16 cellular contexts compared by ENCODE assay signal in the genomic region with DNA sequence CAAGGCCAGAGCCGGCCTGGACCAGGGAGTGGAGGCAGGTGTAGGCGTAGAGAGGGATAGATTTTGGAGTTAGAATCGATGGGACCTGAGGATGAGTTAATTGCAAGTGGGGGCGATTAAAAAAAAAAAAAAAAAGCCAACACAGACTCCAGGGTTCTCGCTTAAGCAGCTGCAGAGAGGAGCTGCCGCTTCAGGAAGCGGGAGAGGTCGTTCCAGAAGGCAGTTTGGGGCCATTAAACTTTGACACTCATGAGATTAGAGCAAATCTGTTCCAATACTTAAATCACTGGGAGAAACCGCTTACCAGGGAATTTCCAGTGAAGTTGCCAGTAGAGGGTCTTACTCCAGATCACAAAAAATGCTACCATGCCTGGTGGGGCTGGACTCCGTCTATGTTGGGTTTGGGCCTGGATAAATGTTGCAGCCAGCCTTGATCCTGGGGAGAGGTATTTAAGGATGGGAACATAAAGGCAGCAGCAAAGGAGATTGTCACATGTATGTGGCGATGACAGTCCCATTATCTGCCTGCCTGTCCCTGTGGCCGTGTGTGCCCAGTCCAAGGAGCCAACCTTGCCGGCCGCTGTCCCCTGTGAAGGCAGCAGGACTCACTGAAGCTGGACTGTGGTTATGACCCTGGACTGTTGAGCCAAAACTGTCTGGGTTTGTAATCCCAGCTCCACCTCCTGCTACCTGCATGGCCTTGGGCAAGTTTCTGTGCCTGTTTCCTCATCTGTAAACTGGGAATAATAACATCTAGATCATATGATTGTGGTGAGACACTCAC. TPM values are rescaled to one million over a fixed set of nuclear protein-coding genes. Genes with fewer than 3 reads are reported as not detected.
DNase-seq lines count a peak whose midpoint lies in the region; ATAC-seq, FAIRE-seq and TF ChIP-seq lines count a peak whose summit lies in the region.
"Had no signal": no experiment of that assay in that cellular context is flagged by ENCODE, and none has a peak within 500 bp of the region (broad histone marks: within the 10 kb centered on the region; RNA-seq: fewer than 3 reads in every experiment).

No MANE protein-coding gene starts in this region.

- no peak overlapping the region for H3K27ac Mint-ChIP-seq in osteocyte (ENCODE audit: unreplicated experiment)
- H3K27ac Mint-ChIP-seq: activated CD4-positive, alpha-beta T cell treated with anti-CD3 and anti-CD28 coated beads, Interleukin-2, amount 10 ng/mL, durations not matched to agents 24 days and 14 days; activated T-cell treated with anti-CD3 and anti-CD28 coated beads, Interleukin-2, amount 50 U/mL, for 72 hours had no signal

- H3K79me2 ChIP-seq in KMS-11 (ENCODE audit: insufficient read depth, low read depth): no peaks in the 10 kb centered on the region

- no peaks in the 10 kb centered on the region for H3K4me1 ChIP-seq in KMS-11 (ENCODE audit: low read depth, poor library complexity, severe bottlenecking)
- H3K4me1 ChIP-seq in foreskin keratinocyte: no peaks in the 10 kb centered on the region

- no peak for DNase-seq in GM12892 (ENCODE audit: insufficient read length)
- peak; percentile 15 to 49 for DNase-seq in foreskin keratinocyte
- DNase-seq in osteocyte (ENCODE audit: extremely low spot score, unreplicated experiment): peak; percentile 46
- DNase-seq in RPMI8226: no peak
- no peak for DNase-seq in NCI-H1436 (lab: John Stamatoyannopoulos, UW)
- DNase-seq in DMS79 (lab: John Stamatoyannopoulos, UW): no peak
- DNase-seq: activated CD4-positive, alpha-beta T cell treated with anti-CD3 and anti-CD28 coated beads, Interleukin-2, amount 10 ng/mL, durations not matched to agents 24 days and 14 days; activated T-cell treated with anti-CD3 and anti-CD28 coated beads, Interleukin-2, amount 50 U/mL, for 72 hours; KG1; NCI-H1105 treated with DMSO at 0.1 percent for 48 hours; SHP77 treated with DMSO at 0.1 percent for 48 hours had no signal

- H3K36me3 ChIP-seq in KMS-11 (ENCODE audit: insufficient read depth): no peaks in the 10 kb centered on the region
- H3K36me3 ChIP-seq: BLaER1 had no signal

- peaks cover 48% of the 10 kb centered on the region for H3K27me3 Mint-ChIP-seq in osteocyte (ENCODE audit: unreplicated experiment)

- FAIRE-seq in GM12892 (lab: Jason Lieb, UNC): peak; percentile 72

- no peak overlapping the region for H3K4me2 ChIP-seq in KMS-11

- no peaks in the 10 kb centered on the region for H4K20me1 ChIP-seq in KMS-11 (ENCODE audit: insufficient read depth)
- H4K20me1 ChIP-seq: BLaER1 had no signal

- ATAC-seq in foreskin keratinocyte: peak; percentile 4

- peaks cover 4% of the 10 kb centered on the region for H3K4me1 Mint-ChIP-seq in osteocyte (ENCODE audit: unreplicated experiment)
- H3K4me1 Mint-ChIP-seq: central memory CD8-positive, alpha-beta T cell had no signal

- peaks cover 1% of the 10 kb centered on the region for H3K36me3 Mint-ChIP-seq in osteocyte (ENCODE audit: unreplicated experiment)

- no peak overlapping the region for H3K9ac ChIP-seq in KMS-11
- H3K9ac ChIP-seq: BLaER1 had no signal

- H3K27ac ChIP-seq in KMS-11: no peak overlapping the region
- no peak overlapping the region for H3K27ac ChIP-seq in foreskin keratinocyte

- 0 out of 2 replicates have a peak overlapping the region, but pooled peaks have one; percentile 69 for H2AFZ ChIP-seq in KMS-11 (ENCODE audit: low read depth)

- H3K4me3 Mint-ChIP-seq in osteocyte (ENCODE audit: unreplicated experiment): no peak overlapping the region
- H3K4me3 Mint-ChIP-seq: central memory CD8-positive, alpha-beta T cell; neural crest cell had no signal

- TF ChIP-seq CTCF in KMS-11 (conservative IDR thresholded peaks at IDR 0.05; ENCODE audit: low read depth, low read length) (no peak), foreskin keratinocyte (conservative IDR thresholded peaks at IDR 0.05) (no peak), osteocyte (IDR thresholded peaks at IDR 0.05) (no peak)

- TF ChIP-seq POLR2A in GM12892 (IDR thresholded peaks at IDR 0.05; ENCODE audit: low read depth, low read length): no peak

- H3K9me3 Mint-ChIP-seq in osteocyte (ENCODE audit: unreplicated experiment): no peaks in the 10 kb centered on the region
- H3K9me3 Mint-ChIP-seq: activated CD4-positive, alpha-beta T cell treated with anti-CD3 and anti-CD28 coated beads, Interleukin-2, amount 10 ng/mL, durations not matched to agents 24 days and 14 days; activated T-cell treated with anti-CD3 and anti-CD28 coated beads, Interleukin-2, amount 50 U/mL, for 72 hours; central memory CD8-positive, alpha-beta T cell; neural crest cell had no signal

- H3K4me3 ChIP-seq in KMS-11 (IDR thresholded peaks at IDR 0.05; ENCODE audit: insufficient read depth, low read depth, low read length): no peak overlapping the region
- H3K4me3 ChIP-seq: BLaER1 had no signal

- no peaks in the 10 kb centered on the region for H3K27me3 ChIP-seq in KMS-11 (ENCODE audit: insufficient read depth, low read depth)
- peaks cover 53% of the 10 kb centered on the region for H3K27me3 ChIP-seq in foreskin keratinocyte
- H3K27me3 ChIP-seq: BLaER1 had no signal

RNA-seq across cellular contexts. Expression of gene GRID1, which starts 23.9 kb away (rescaled TPM):
- 0.06 TPM for polyA plus RNA-seq in GM12892 (2012; ENCODE audit: missing spikeins)
- total RNA-seq in foreskin keratinocyte: not detected in 2 replicates
- polyA plus RNA-seq in foreskin keratinocyte: not detected in 2 replicates
- total RNA-seq in osteocyte: 0.11 TPM in 1 of 2 replicates, not detected in the other
- total RNA-seq: activated CD4-positive, alpha-beta T cell treated with anti-CD3 and anti-CD28 coated beads, Interleukin-2, amount 10 ng/mL, durations not matched to agents 24 days and 14 days; activated T-cell treated with anti-CD3 and anti-CD28 coated beads, Interleukin-2, amount 50 U/mL, for 72 hours; lung microvascular endothelial cell had no signal

Comparison
In these comparisons a context has a peak if more than half of its experiments do, and no peak if none do; other contexts are left out.
1. DNase-seq: peak in foreskin keratinocyte (2 of 2) and osteocyte (single experiment); none in GM12892 (single experiment), RPMI8226 (single experiment), NCI-H1436 (single experiment) and DMS79 (single experiment).